In genomic region chr18:8705941-8706544, GRCh38 we compare ENCODE assay signal across 8 cellular contexts. TPM values are rescaled to one million over a fixed set of nuclear protein-coding genes. Genes with fewer than 3 reads are reported as not detected.
DNase-seq lines count a peak whose midpoint lies in the region; ATAC-seq, FAIRE-seq and TF ChIP-seq lines count a peak whose summit lies in the region.

No MANE protein-coding gene starts in this region.

- H3K27ac ChIP-seq in HL-60 (replicated peaks) = no peak overlapping the region
- H3K27ac ChIP-seq in stomach = peak overlapping the region; percentile 66 to 95 (median 83)

- TF ChIP-seq EP300 in stomach (IDR thresholded peaks at IDR 0.05) = no peak

- DNase-seq in NCI-H1417 (lab: John Stamatoyannopoulos, UW) (peak in 2 of 3 experiments; percentile 60 to 78), NCI-H1417 treated with DMSO at 0.1 percent for 48 hours (lab: John Stamatoyannopoulos, UW) (no peak), HL-60 (ENCODE audit: low read depth in 1 of 2, low spot score in 1 of 2) (peak in 1 of 2 experiments; percentile 5), astrocyte of the spinal cord (ENCODE audit: low read depth, low spot score) (no peak), left kidney (ENCODE audit: low read depth, low spot score) (peak; percentile 38), stomach (no peak), D721Med (ENCODE audit: insufficient read length, low spot score) (no peak)

- FAIRE-seq in D721Med (lab: Jason Lieb, UNC) = no peak

- peaks cover 26 to 49% (median 35%) of the 10 kb centered on the region in 4 donors for H3K4me1 ChIP-seq in stomach

- H3K4me3 ChIP-seq in HL-60 (replicated peaks; ENCODE audit: insufficient read depth, low read length) (peak overlapping the region; percentile 13), astrocyte of the spinal cord (ENCODE audit: low read depth, low read length) (peak overlapping the region; percentile 63), stomach (peak overlapping the region; percentile 71 to 91 (median 76))

- H3K27me3 ChIP-seq in HL-60 (ENCODE audit: insufficient read depth, poor library complexity, severe bottlenecking) (peaks cover 66% of the 10 kb centered on the region), stomach (peaks cover 0 to 33% (median 10%) of the 10 kb centered on the region in 3 donors)

- WGBS in stomach, 5 donors = 0 to 1% (median 1%) methylated on average over 46 to 92 of the region's 92 CpGs; no CpG with 5 or more reads in 1 of the 5 donors

- intact Hi-C loops in stomach (cut with DNase I; ENCODE audit: low total_unique reads) = no loop called here

- in situ Hi-C loops in astrocyte of the spinal cord (cut with HindIII; ENCODE audit: low sequenced_read_pairs) = no loop called here

- no peak for TF ChIP-seq CTCF in HL-60 (IDR thresholded peaks at IDR 0.05; ENCODE audit: insufficient read depth, low read length)
- TF ChIP-seq CTCF in astrocyte of the spinal cord (IDR thresholded peaks at IDR 0.05; ENCODE audit: low read depth, low read length) = no peak
- no peak for TF ChIP-seq CTCF in stomach (IDR thresholded peaks at IDR 0.05)
- no peak for TF ChIP-seq CTCF in D721Med (IDR thresholded peaks at IDR 0.05; ENCODE audit: insufficient read depth, missing control alignments)

- no peaks in the 10 kb centered on the region for H3K36me3 ChIP-seq in stomach

- H3K9me3 ChIP-seq in stomach = no peaks in the 10 kb centered on the region

- no peak for ATAC-seq in HG02610 (IDR thresholded peaks at IDR 0.05; ENCODE audit: unreplicated experiment)

- no peak for TF ChIP-seq POLR2A in stomach (IDR thresholded peaks at IDR 0.05)

RNA-seq across cellular contexts. Expression of gene MTCL1, which starts 0.7 kb away (rescaled TPM):
- 100 to 1,000 TPM in 1 of 5 donors, 10 to 100 TPM in 4; 13.6 to 225 (median 37.7) TPM for total RNA-seq in stomach
- polyA plus RNA-seq in stomach = 1 to 10 TPM; 2.3 to 9.5 (median 5.5) TPM

Comparison
In these comparisons a context has a peak if more than half of its experiments do, and no peak if none do; other contexts are left out.
1. DNase-seq: peak in NCI-H1417 (2 of 3) and left kidney (single experiment); none in NCI-H1417 treated with DMSO at 0.1 percent for 48 hours (single experiment), astrocyte of the spinal cord (single experiment), stomach (single experiment) and D721Med (single experiment).
2. H3K4me3 ChIP-seq: peak in every context shown above with its lines; median percentile 76 in stomach; 63 in astrocyte of the spinal cord; 13 in HL-60.